In the genomic region with DNA sequence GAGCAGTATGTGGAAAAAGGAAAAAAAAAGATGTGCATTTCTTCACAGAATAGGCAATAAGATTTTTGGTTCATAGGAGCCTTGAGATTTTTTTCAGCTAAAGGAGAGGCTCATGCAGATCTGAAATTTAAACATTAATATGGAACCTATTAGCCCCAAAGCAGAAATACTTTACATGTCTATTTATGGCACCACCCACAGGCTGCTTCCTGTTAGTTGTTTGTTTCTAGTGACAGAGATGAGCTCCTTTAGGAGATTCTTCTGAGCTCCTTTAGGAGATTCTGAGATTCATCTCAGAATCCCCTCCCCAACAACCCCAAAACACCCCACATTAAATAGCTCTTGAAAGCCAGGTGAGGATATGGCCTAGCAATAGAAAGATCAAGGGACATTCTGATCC, we compare ENCODE assay signal across 19 cellular contexts. TPM values are rescaled to one million over a fixed set of nuclear protein-coding genes. Genes with fewer than 3 reads are reported as not detected.
A peak's percentile ranks its signal among the peaks of the same experiment; 100 is the strongest.
DNase-seq lines count a peak whose midpoint lies in the region; ATAC-seq and TF ChIP-seq lines count a peak whose summit lies in the region.
"Had no signal": no experiment of that assay in that cellular context is flagged by ENCODE, and none has a peak within 500 bp of the region (broad histone marks: within the 10 kb centered on the region; RNA-seq: fewer than 3 reads in every experiment).

No MANE protein-coding gene starts in this region.

- DNase-seq in GM23248 (no peak), DMS153 (lab: John Stamatoyannopoulos, UW) (no peak), chondrocyte (ENCODE audit: low spot score) (no peak)
- DNase-seq: activated CD8-positive, alpha-beta memory T cell treated with anti-CD3 and anti-CD28 coated beads, Interleukin-2, amount 50 U/mL, for 4 hours; activated naive CD8-positive, alpha-beta T cell treated with anti-CD3 and anti-CD28 coated beads, Interleukin-2, amount 10 ng/mL, durations not matched to agents 7 days and 5 days; CD4-positive, alpha-beta T cell; glutamatergic neuron; islet precursor cell; NCI-H1436; NCI-H524; stomach had no signal

- no peaks in the 10 kb centered on the region for H3K9me2 ChIP-seq in GM23248 (ENCODE audit: insufficient read depth)

- H3K9me3 Mint-ChIP-seq in stimulated activated memory B cell treated with anti-CD40 and anti-IgM and Interleukin-4, amounts not matched to agents 10 μg/mL and 1 μg/mL and 100 μg/mL, for 72 hours, result no peaks in the 10 kb centered on the region
- H3K9me3 Mint-ChIP-seq in chondrocyte (ENCODE audit: low read depth), result no peaks in the 10 kb centered on the region
- H3K9me3 Mint-ChIP-seq: activated naive CD8-positive, alpha-beta T cell treated with anti-CD3 and anti-CD28 coated beads, Interleukin-2, amount 10 ng/mL, durations not matched to agents 7 days and 5 days; CD4-positive, alpha-beta T cell had no signal

- peak overlapping the region; percentile 16 for H3K4me2 ChIP-seq in GM23248 (ENCODE audit: unreplicated experiment)
- H3K4me2 ChIP-seq: KMS-11 had no signal

- in situ Hi-C loops in GM23248 (cut with MboI), result no loop called here

- ATAC-seq in GM19043 (IDR thresholded peaks at IDR 0.05; ENCODE audit: low read depth, unreplicated experiment) (peak; percentile 70), HG03342 (IDR thresholded peaks at IDR 0.05; ENCODE audit: unreplicated experiment) (peak; percentile 77), GM18858 (IDR thresholded peaks at IDR 0.05; ENCODE audit: unreplicated experiment) (no peak)
- peak; percentile 58 for ATAC-seq in stimulated activated memory B cell treated with anti-CD40 and anti-IgM and Interleukin-4, amounts not matched to agents 10 μg/mL and 1 μg/mL and 100 μg/mL, for 72 hours
- ATAC-seq: Panc1 had no signal

- H3K4me3 ChIP-seq in GM23248, result no peak overlapping the region
- H3K4me3 ChIP-seq: cardiac muscle cell, skin epidermis, stomach had no signal

- H3K9me3 ChIP-seq in GM23248 (ENCODE audit: low read depth), result no peaks in the 10 kb centered on the region
- H3K9me3 ChIP-seq: stomach had no signal

- peaks cover 21% of the 10 kb centered on the region for H3K4me1 ChIP-seq in GM23248 (ENCODE audit: insufficient read depth)
- H3K4me1 ChIP-seq: stomach had no signal

- TF ChIP-seq CTCF in chondrocyte (IDR thresholded peaks at IDR 0.05), result no peak

- H3K4me1 Mint-ChIP-seq in stimulated activated memory B cell treated with anti-CD40 and anti-IgM and Interleukin-4, amounts not matched to agents 10 μg/mL and 1 μg/mL and 100 μg/mL, for 72 hours, result peaks cover 21% of the 10 kb centered on the region
- no peaks in the 10 kb centered on the region for H3K4me1 Mint-ChIP-seq in chondrocyte (ENCODE audit: low read depth)

- no peaks in the 10 kb centered on the region for H3K36me3 ChIP-seq in GM23248 (ENCODE audit: low read depth)
- H3K36me3 ChIP-seq: cardiac muscle cell, stomach had no signal

- no peak overlapping the region for H3K4me3 Mint-ChIP-seq in stimulated activated memory B cell treated with anti-CD40 and anti-IgM and Interleukin-4, amounts not matched to agents 10 μg/mL and 1 μg/mL and 100 μg/mL, for 72 hours
- no peak overlapping the region for H3K4me3 Mint-ChIP-seq in chondrocyte (ENCODE audit: unreplicated experiment)
- H3K4me3 Mint-ChIP-seq: activated naive CD8-positive, alpha-beta T cell treated with anti-CD3 and anti-CD28 coated beads, Interleukin-2, amount 10 ng/mL, durations not matched to agents 7 days and 5 days; CD4-positive, alpha-beta T cell had no signal

- no peaks in the 10 kb centered on the region for H3F3A ChIP-seq in GM23248 (ENCODE audit: insufficient read depth)

- no peaks in the 10 kb centered on the region for H3K36me3 Mint-ChIP-seq in stimulated activated memory B cell treated with anti-CD40 and anti-IgM and Interleukin-4, amounts not matched to agents 10 μg/mL and 1 μg/mL and 100 μg/mL, for 72 hours
- H3K36me3 Mint-ChIP-seq in chondrocyte (ENCODE audit: low read depth), result no peaks in the 10 kb centered on the region
- H3K36me3 Mint-ChIP-seq: activated naive CD8-positive, alpha-beta T cell treated with anti-CD3 and anti-CD28 coated beads, Interleukin-2, amount 10 ng/mL, durations not matched to agents 7 days and 5 days had no signal

- peak overlapping the region; percentile 66 for H2AFZ ChIP-seq in GM23248

- H3K79me2 ChIP-seq in GM23248 (ENCODE audit: insufficient read depth), result no peaks in the 10 kb centered on the region

- no peak overlapping the region for H3K27ac ChIP-seq in GM23248
- H3K27ac ChIP-seq: cardiac muscle cell, KMS-11, skin epidermis, stomach had no signal

- peak overlapping the region; percentile 70 for H3K27ac Mint-ChIP-seq in stimulated activated memory B cell treated with anti-CD40 and anti-IgM and Interleukin-4, amounts not matched to agents 10 μg/mL and 1 μg/mL and 100 μg/mL, for 72 hours
- no peak overlapping the region for H3K27ac Mint-ChIP-seq in chondrocyte (ENCODE audit: unreplicated experiment)
- H3K27ac Mint-ChIP-seq: activated naive CD8-positive, alpha-beta T cell treated with anti-CD3 and anti-CD28 coated beads, Interleukin-2, amount 10 ng/mL, durations not matched to agents 7 days and 5 days; CD4-positive, alpha-beta T cell had no signal

- no peak overlapping the region for H3K9ac ChIP-seq in GM23248
- H3K9ac ChIP-seq: KMS-11 had no signal

- H3K27me3 ChIP-seq in GM23248 (replicated peaks; ENCODE audit: insufficient read depth), result no peaks in the 10 kb centered on the region
- H3K27me3 ChIP-seq: cardiac muscle cell, stomach had no signal

- H4K20me1 ChIP-seq in GM23248 (ENCODE audit: insufficient read depth), result no peaks in the 10 kb centered on the region

- H3K27me3 Mint-ChIP-seq in stimulated activated memory B cell treated with anti-CD40 and anti-IgM and Interleukin-4, amounts not matched to agents 10 μg/mL and 1 μg/mL and 100 μg/mL, for 72 hours, result no peaks in the 10 kb centered on the region
- H3K27me3 Mint-ChIP-seq in chondrocyte (ENCODE audit: low read depth), result peaks cover 14% of the 10 kb centered on the region

RNA-seq across cellular contexts. Expression of a gene that starts 27.9 kb away (rescaled TPM):
- total RNA-seq in GM23248 (2014; rRNA removed; shearing (Covaris generic)), result 53.2 and 54.5 TPM in 2 replicates
- 80.6 and 86.9 TPM in 2 replicates for polyA plus RNA-seq in GM23248 (2016; fragmentation: Nextera tagmentation; extraction: Ambion mirVana)
- 40.6 to 50.5 TPM (median 49.0 TPM) in 3 replicates for total RNA-seq in chondrocyte

RNA-seq across cellular contexts. Expression of a gene that starts 59.6 kb away (rescaled TPM):
- 13.8 and 14.0 TPM in 2 replicates for total RNA-seq in GM23248 (2014; rRNA removed; shearing (Covaris generic))
- 12.0 and 12.1 TPM in 2 replicates for polyA plus RNA-seq in GM23248 (2016; fragmentation: Nextera tagmentation; extraction: Ambion mirVana)
- total RNA-seq in chondrocyte, result 5.6 to 9.4 TPM (median 8.3 TPM) in 3 replicates
